8 cellular contexts compared by ENCODE assay signal in the genomic region with DNA sequence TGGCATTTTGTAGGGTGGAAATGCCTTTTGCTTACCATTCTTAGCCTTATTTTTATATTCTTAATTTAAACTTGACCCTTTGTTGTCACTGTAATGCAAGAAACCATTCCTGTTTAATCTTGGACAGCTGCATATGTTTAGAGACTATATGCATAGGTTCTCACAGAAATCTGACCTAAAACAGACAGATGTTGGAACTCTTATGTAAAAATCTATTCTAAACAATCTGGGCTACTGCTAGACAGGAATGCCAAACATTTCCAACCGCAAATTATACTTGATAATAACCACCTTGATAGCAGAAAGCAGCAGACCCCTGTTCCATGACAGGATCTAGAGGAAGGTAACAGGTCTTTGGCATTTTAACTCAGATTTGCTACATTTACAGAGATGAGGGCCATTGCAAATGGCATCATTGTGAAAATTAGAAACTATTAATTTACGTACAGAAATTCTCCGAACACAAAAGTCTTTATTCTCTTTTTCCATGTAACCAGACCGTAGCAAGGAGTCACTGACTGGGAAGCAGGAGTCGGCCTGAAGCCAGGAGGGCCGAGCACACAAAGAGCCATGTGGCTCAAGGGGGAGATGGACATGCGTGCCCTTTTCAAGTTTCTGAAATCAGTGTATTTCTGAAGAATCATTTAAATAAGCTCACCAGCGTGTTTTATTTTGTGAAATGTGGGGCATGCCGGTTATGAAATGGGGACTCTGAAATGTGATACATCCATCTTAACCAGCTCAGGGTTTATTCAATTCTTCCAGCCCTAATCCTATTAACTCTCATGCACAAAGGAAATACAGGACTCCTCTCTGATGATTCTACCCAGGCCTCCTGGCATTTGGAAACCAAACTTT.
A peak's percentile ranks its signal among the peaks of the same experiment; 100 is the strongest.
DNase-seq lines count a peak whose midpoint lies in the region; ATAC-seq and TF ChIP-seq lines count a peak whose summit lies in the region.

No MANE protein-coding gene starts in this region.

- peaks cover 17 to 23% of the 10 kb centered on the region in 2 donors for H3K4me1 ChIP-seq in mucosa of rectum (ENCODE audit: control insufficient read depth in 2 of 2, insufficient read depth in 2 of 2, low read length in 2 of 2)
- H3K4me1 ChIP-seq in upper lobe of right lung: peaks cover 54% of the 10 kb centered on the region

- H3K9me3 Mint-ChIP-seq in MCF 10A (ENCODE audit: unreplicated experiment): no peaks in the 10 kb centered on the region

- H3K27ac ChIP-seq in dorsolateral prefrontal cortex (peak overlapping the region in 54 of 59 donors; percentile 3 to 83 (median 68)), mucosa of rectum (ENCODE audit: low read depth in 2 of 2, low read length in 2 of 2) (peak overlapping the region; percentile 44 to 61), upper lobe of right lung (peak overlapping the region; percentile 86)

- peak overlapping the region in 39 of 59 donors; percentile 1 to 53 (median 25) for H3K4me3 ChIP-seq in dorsolateral prefrontal cortex
- no peak overlapping the region for H3K4me3 ChIP-seq in mucosa of rectum (ENCODE audit: low read length in 2 of 2)
- H3K4me3 ChIP-seq in upper lobe of right lung: no peak overlapping the region

- H3K36me3 ChIP-seq in mucosa of rectum (ENCODE audit: control insufficient read depth in 2 of 2, insufficient read depth in 2 of 2, low read length in 2 of 2): no peaks in the 10 kb centered on the region
- no peaks in the 10 kb centered on the region for H3K36me3 ChIP-seq in upper lobe of right lung

- H3K27ac Mint-ChIP-seq in MCF 10A (ENCODE audit: low read depth, unreplicated experiment): no peak overlapping the region

- POLR2A ChIA-PET in MCF 10A (lab: Yijun Ruan, JAX): interaction anchor here (1.0 to 4.8 kb wide), 14 partner anchors 16 to 153 kb away, joined by 3 to 50 read pairs (median 19); no protein-coding TSS in a partner anchor

- H3K27me3 ChIP-seq in dorsolateral prefrontal cortex (no peaks in the 10 kb centered on the region), mucosa of rectum (ENCODE audit: control insufficient read depth in 2 of 2, insufficient read depth in 2 of 2, low read length in 2 of 2) (no peaks in the 10 kb centered on the region), upper lobe of right lung (no peaks in the 10 kb centered on the region)

- H3K9ac ChIP-seq in mucosa of rectum (ENCODE audit: low read depth in 1 of 2, low read length in 2 of 2): peak overlapping the region in 1 of 2 donors; percentile 35

- no peaks in the 10 kb centered on the region for H3K27me3 Mint-ChIP-seq in MCF 10A (ENCODE audit: insufficient read depth, unreplicated experiment)

- BruUV-seq in MCF 10A (replicated peaks; lab: Mats Ljungman, UMichigan): no TSS peak

- no peak for ATAC-seq in upper lobe of right lung

- H3K9me3 ChIP-seq in mucosa of rectum (ENCODE audit: control insufficient read depth in 2 of 2, low read length in 2 of 2) (no peaks in the 10 kb centered on the region), upper lobe of right lung (no peaks in the 10 kb centered on the region)

- peaks cover 51% of the 10 kb centered on the region for H3K4me1 Mint-ChIP-seq in MCF 10A (ENCODE audit: insufficient read depth, unreplicated experiment)

- intact Hi-C loops in dorsolateral prefrontal cortex (cut with DNase I): loop anchor here in 1 of 2 donors (5.0 kb wide), 1 partner anchor 46 kb away; no protein-coding TSS in a partner anchor
- intact Hi-C loops in upper lobe of right lung (cut with DNase I): no loop called here
- intact Hi-C loops in MCF 10A (cut with micrococcal nuclease): loop anchor here (5.0 to 10.0 kb wide), 3 partner anchors 56 to 84 kb away; no protein-coding TSS in a partner anchor

- H3K36me3 Mint-ChIP-seq in MCF 10A (ENCODE audit: insufficient read depth, unreplicated experiment): no peaks in the 10 kb centered on the region

- H3K4me3 Mint-ChIP-seq in MCF 10A (ENCODE audit: unreplicated experiment): no peak overlapping the region

- peak; percentile 59 for DNase-seq in DMS79 treated with DMSO at 0.1 percent for 48 hours (lab: John Stamatoyannopoulos, UW)
- DNase-seq in DMS79 (lab: John Stamatoyannopoulos, UW): no peak
- DNase-seq in dorsolateral prefrontal cortex: peak in 6 of 10 donors; percentile 18 to 70 (median 44)
- no peak for DNase-seq in upper lobe of right lung
- no peak for DNase-seq in MCF 10A (ENCODE audit: unreplicated experiment)
- DNase-seq in HuH-7 (ENCODE audit: low spot score): no peak
- DNase-seq in stimulated activated CD4-positive, alpha-beta T cell treated with anti-CD3 and anti-CD28 coated beads, Interleukin-4, amount 100 ng/mL, for 1 hour: no peak

- CTCF ChIA-PET in MCF 10A (lab: Yijun Ruan, JAX): no interaction called here

- TF ChIP-seq CTCF in dorsolateral prefrontal cortex (IDR thresholded peaks at IDR 0.05 in 54 of 56, conservative IDR thresholded peaks at IDR 0.05 in 2 of 56; ENCODE audit: low read depth in 1 of 56, partially characterized antibody in 56 of 56) (peak in 1 of 56 donors; percentile 3), upper lobe of right lung (IDR thresholded peaks at IDR 0.05) (no peak), MCF 10A (IDR thresholded peaks at IDR 0.05; ENCODE audit: unreplicated experiment) (no peak)

Comparison
In these comparisons a context has a peak if more than half of its experiments do, and no peak if none do; other contexts are left out.
1. DNase-seq: peak in DMS79 treated with DMSO at 0.1 percent for 48 hours (single experiment) and dorsolateral prefrontal cortex (6 of 10); none in DMS79 (single experiment), upper lobe of right lung (single experiment), MCF 10A (single experiment), HuH-7 (single experiment) and stimulated activated CD4-positive, alpha-beta T cell treated with anti-CD3 and anti-CD28 coated beads, Interleukin-4, amount 100 ng/mL, for 1 hour (single experiment).
2. H3K4me3 ChIP-seq: peak in dorsolateral prefrontal cortex (39 of 59); none in mucosa of rectum (0 of 2) and upper lobe of right lung (single experiment).
3. Peak in every context shown above with its lines, with median percentiles within 50 percentile points of each other: H3K27ac ChIP-seq.